ENCODE assay signal across 19 cellular contexts in the genomic region with DNA sequence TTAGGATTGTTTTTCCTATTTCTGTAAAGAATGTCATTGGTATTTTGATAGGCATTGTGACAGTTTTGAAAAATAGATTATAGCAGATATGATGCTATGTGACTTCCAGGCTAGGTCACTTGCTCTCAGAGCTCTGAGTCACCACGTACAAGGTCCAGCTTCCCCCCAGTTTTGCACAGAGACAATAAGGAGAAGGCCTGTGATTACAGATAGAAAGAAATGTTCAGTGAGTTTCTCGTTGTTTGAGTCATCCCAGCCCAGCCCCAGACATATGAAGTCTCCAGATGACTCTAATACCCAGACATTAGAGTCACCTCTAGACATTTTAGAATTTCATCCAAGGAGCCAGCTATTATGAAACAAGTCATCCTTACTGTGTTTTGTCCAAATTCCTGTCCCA. TPM values are rescaled to one million over a fixed set of nuclear protein-coding genes. Genes with fewer than 3 reads are reported as not detected.
DNase-seq lines count a peak whose midpoint lies in the region; TF ChIP-seq lines count a peak whose summit lies in the region.
"Had no signal": no experiment of that assay in that cellular context is flagged by ENCODE, and none has a peak within 500 bp of the region (broad histone marks: within the 10 kb centered on the region; RNA-seq: fewer than 3 reads in every experiment).

No MANE protein-coding gene starts in this region.

- H3K36me3 Mint-ChIP-seq in activated naive CD4-positive, alpha-beta T cell treated with anti-CD3 and anti-CD28 coated beads for 36 hours (ENCODE audit: low read depth) = no peaks in the 10 kb centered on the region
- H3K36me3 Mint-ChIP-seq: CD8-positive, alpha-beta T cell; immature natural killer cell; mesothelial cell of epicardium had no signal

- H3K4me1 Mint-ChIP-seq in activated naive CD4-positive, alpha-beta T cell treated with anti-CD3 and anti-CD28 coated beads for 36 hours (ENCODE audit: low read depth) = no peaks in the 10 kb centered on the region
- H3K4me1 Mint-ChIP-seq: activated CD4-positive, alpha-beta T cell treated with anti-CD3 and anti-CD28 coated beads, Interleukin-2, amount 10 ng/mL, durations not matched to agents 24 days and 14 days; immature natural killer cell had no signal

- intact Hi-C loops in activated naive CD4-positive, alpha-beta T cell treated with anti-CD3 and anti-CD28 coated beads for 36 hours (cut with micrococcal nuclease) = no loop called here

- CTCF ChIA-PET in activated naive CD4-positive, alpha-beta T cell treated with anti-CD3 and anti-CD28 coated beads for 36 hours (lab: Charles Lee) = no interaction called here

- peaks cover 6% of the 10 kb centered on the region for H3K27me3 Mint-ChIP-seq in activated naive CD4-positive, alpha-beta T cell treated with anti-CD3 and anti-CD28 coated beads for 36 hours (ENCODE audit: low read depth)

- H3K27ac Mint-ChIP-seq in activated naive CD4-positive, alpha-beta T cell treated with anti-CD3 and anti-CD28 coated beads for 36 hours = no peak overlapping the region
- H3K27ac Mint-ChIP-seq: activated CD4-positive, alpha-beta T cell treated with anti-CD3 and anti-CD28 coated beads, Interleukin-2, amount 10 ng/mL, durations not matched to agents 24 days and 14 days; CD8-positive, alpha-beta T cell; immature natural killer cell; mesothelial cell of epicardium had no signal

- TF ChIP-seq CTCF in epithelial cell of esophagus (IDR thresholded peaks at IDR 0.05; ENCODE audit: insufficient read depth, low read depth, low read length, missing control alignments) = no peak

- H3K4me3 ChIP-seq in epithelial cell of esophagus (ENCODE audit: low read length) = no peak overlapping the region
- no peak overlapping the region for H3K4me3 ChIP-seq in skeletal muscle cell (ENCODE audit: low read depth, low read length)
- H3K4me3 ChIP-seq: gastrocnemius medialis, spleen had no signal

- DNase-seq in Daoy (ENCODE audit: low read depth) = peak; percentile 8
- peak; percentile 50 for DNase-seq in LHCN-M2 (ENCODE audit: low read depth)
- DNase-seq in epithelial cell of esophagus (ENCODE audit: low read depth) = peak; percentile 27
- peak; percentile 30 for DNase-seq in skeletal muscle cell (ENCODE audit: low read depth)
- no peak for DNase-seq in DMS 273 (lab: John Stamatoyannopoulos, UW; ENCODE audit: unreplicated experiment)
- DNase-seq in activated gamma-delta T cell (lab: John Stamatoyannopoulos, UW) = no peak
- DNase-seq in activated naive CD4-positive, alpha-beta T cell treated with anti-CD3 and anti-CD28 coated beads for 36 hours = no peak
- no peak for DNase-seq in stimulated activated CD4-positive, alpha-beta T cell treated with anti-CD3 and anti-CD28 coated beads, Interleukin-2, amount 100 ng/mL, for 24 hours
- DNase-seq: activated CD4-positive, alpha-beta T cell treated with anti-CD3 and anti-CD28 coated beads, Interleukin-2, amount 10 ng/mL, durations not matched to agents 24 days and 14 days; activated T-cell treated with anti-CD3 and anti-CD28 coated beads, Interleukin-2, amount 50 U/mL, for 4 hours; anterior cingulate cortex; CD8-positive, alpha-beta T cell; gastrocnemius medialis; GDM1; immature natural killer cell; NCI-H1092; occipital lobe; spleen had no signal

- no peak overlapping the region for H3K4me3 Mint-ChIP-seq in activated naive CD4-positive, alpha-beta T cell treated with anti-CD3 and anti-CD28 coated beads for 36 hours
- H3K4me3 Mint-ChIP-seq: activated CD4-positive, alpha-beta T cell treated with anti-CD3 and anti-CD28 coated beads, Interleukin-2, amount 10 ng/mL, durations not matched to agents 24 days and 14 days; activated T-cell treated with anti-CD3 and anti-CD28 coated beads, Interleukin-2, amount 50 U/mL, for 4 hours; CD8-positive, alpha-beta T cell; immature natural killer cell; mesothelial cell of epicardium had no signal

- H3K9me3 Mint-ChIP-seq in activated naive CD4-positive, alpha-beta T cell treated with anti-CD3 and anti-CD28 coated beads for 36 hours = no peaks in the 10 kb centered on the region
- H3K9me3 Mint-ChIP-seq: activated CD4-positive, alpha-beta T cell treated with anti-CD3 and anti-CD28 coated beads, Interleukin-2, amount 10 ng/mL, durations not matched to agents 24 days and 14 days; activated T-cell treated with anti-CD3 and anti-CD28 coated beads, Interleukin-2, amount 50 U/mL, for 4 hours; CD8-positive, alpha-beta T cell had no signal

RNA-seq across cellular contexts. Expression of gene MFAP3L, which starts 57.2 kb away (rescaled TPM):
- 1.5 and 2.7 TPM in 2 replicates for total RNA-seq in Daoy (2014; rRNA removed; shearing (Covaris generic))
- 9.1 and 10.2 TPM in 2 replicates for total RNA-seq in LHCN-M2 (2014; rRNA removed)
- polyA plus RNA-seq in LHCN-M2 (2012) = 2.9 TPM
- under 1 TPM; 0.72 to 0.74 TPM for total RNA-seq in activated naive CD4-positive, alpha-beta T cell treated with anti-CD3 and anti-CD28 coated beads for 36 hours

Comparison
In these comparisons a context has a peak if more than half of its experiments do, and no peak if none do; other contexts are left out.
1. DNase-seq: peak in Daoy (single experiment), LHCN-M2 (single experiment), epithelial cell of esophagus (single experiment) and skeletal muscle cell (single experiment); none in DMS 273 (single experiment), activated gamma-delta T cell (single experiment), activated naive CD4-positive, alpha-beta T cell treated with anti-CD3 and anti-CD28 coated beads for 36 hours (single experiment) and stimulated activated CD4-positive, alpha-beta T cell treated with anti-CD3 and anti-CD28 coated beads, Interleukin-2, amount 100 ng/mL, for 24 hours (0 of 2).